Comparison of ENCODE assay signal across 9 cellular contexts in genomic region chr10:70656489-70656888, GRCh38. TPM values are rescaled to one million over a fixed set of nuclear protein-coding genes. Genes with fewer than 3 reads are reported as not detected.
DNase-seq lines count a peak whose midpoint lies in the region; ATAC-seq, FAIRE-seq and TF ChIP-seq lines count a peak whose summit lies in the region.
"Had no signal": no experiment of that assay in that cellular context is flagged by ENCODE, and none has a peak within 500 bp of the region (broad histone marks: within the 10 kb centered on the region; RNA-seq: fewer than 3 reads in every experiment).

No MANE protein-coding gene starts in this region.

- no peak overlapping the region for H3K4me3 ChIP-seq in astrocyte (ENCODE audit: insufficient read depth, low read depth, low read length)

- ATAC-seq in GM19438 (IDR thresholded peaks at IDR 0.05; ENCODE audit: low read depth, unreplicated experiment) = peak; percentile 88

- H3K36me3 ChIP-seq in astrocyte (ENCODE audit: insufficient read depth, low read length) = no peaks in the 10 kb centered on the region

- H3K36me3 Mint-ChIP-seq in astrocyte (ENCODE audit: low read depth, unreplicated experiment) (peaks cover 9% of the 10 kb centered on the region), glutamatergic neuron (ENCODE audit: unreplicated experiment) (peaks cover 21% of the 10 kb centered on the region)

- FAIRE-seq in astrocyte (lab: Jason Lieb, UNC) = peak; percentile 98

- H3K4me1 ChIP-seq in astrocyte (ENCODE audit: insufficient read depth, low read length) = peaks cover 36% of the 10 kb centered on the region

- no peak overlapping the region for H2AFZ ChIP-seq in astrocyte (ENCODE audit: low read depth, low read length)

- H3K4me1 Mint-ChIP-seq in astrocyte (ENCODE audit: low read depth, unreplicated experiment) (peaks cover 37% of the 10 kb centered on the region), glutamatergic neuron (ENCODE audit: low read depth, unreplicated experiment) (peaks cover 2% of the 10 kb centered on the region)

- no peaks in the 10 kb centered on the region for H4K20me1 ChIP-seq in astrocyte (ENCODE audit: insufficient read depth, low read length)

- peak overlapping the region; percentile 96 for H3K27ac Mint-ChIP-seq in astrocyte (ENCODE audit: unreplicated experiment)
- H3K27ac Mint-ChIP-seq in glutamatergic neuron (ENCODE audit: unreplicated experiment) = no peak overlapping the region

- H3K4me3 Mint-ChIP-seq in astrocyte (ENCODE audit: unreplicated experiment) = peak overlapping the region; percentile 6
- no peak overlapping the region for H3K4me3 Mint-ChIP-seq in glutamatergic neuron (ENCODE audit: unreplicated experiment)

- H3K9me3 Mint-ChIP-seq in astrocyte (ENCODE audit: unreplicated experiment) = peaks cover 17% of the 10 kb centered on the region
- H3K9me3 Mint-ChIP-seq in glutamatergic neuron (ENCODE audit: unreplicated experiment) = peaks cover 7% of the 10 kb centered on the region

- peaks cover 12% of the 10 kb centered on the region for H3K9me3 ChIP-seq in astrocyte (ENCODE audit: insufficient read depth, low read depth, low read length)

- H3K27me3 ChIP-seq in astrocyte (ENCODE audit: insufficient read depth, low read length) = no peaks in the 10 kb centered on the region

- TF ChIP-seq CTCF in astrocyte (IDR thresholded peaks at IDR 0.05; ENCODE audit: insufficient read depth, low read depth, low read length) = no peak
- no peak for TF ChIP-seq CTCF in glutamatergic neuron (IDR thresholded peaks at IDR 0.05; ENCODE audit: partially characterized antibody, unreplicated experiment)

- no peaks in the 10 kb centered on the region for H3K27me3 Mint-ChIP-seq in astrocyte (ENCODE audit: low read depth, unreplicated experiment)
- H3K27me3 Mint-ChIP-seq in glutamatergic neuron (ENCODE audit: unreplicated experiment) = peaks cover 7% of the 10 kb centered on the region

- peak overlapping the region; percentile 62 for H3K4me2 ChIP-seq in astrocyte (ENCODE audit: low read length)

- H3K79me2 ChIP-seq in astrocyte (ENCODE audit: insufficient read depth, low read length) = no peaks in the 10 kb centered on the region

- H3K9ac ChIP-seq in astrocyte (ENCODE audit: low read length) = peak overlapping the region; percentile 84

- DNase-seq in AG08395 (ENCODE audit: low spot score) (peak; percentile 95), LHCN-M2 (ENCODE audit: low read depth) (peak; percentile 99), astrocyte (ENCODE audit: low read depth) (peak; percentile 100), renal cortical epithelial cell (ENCODE audit: low read depth) (peak; percentile 98), NCI-H526 treated with DMSO at 0.1 percent for 48 hours (lab: John Stamatoyannopoulos, UW) (no peak), glutamatergic neuron (no peak), hippocampal formation (lab: John Stamatoyannopoulos, UW) (no peak)

- H3K27ac ChIP-seq in astrocyte (ENCODE audit: low read depth, low read length) = peak overlapping the region; percentile 98

RNA-seq across cellular contexts. Expression of gene ADAMTS14, which starts 15.8 kb away (rescaled TPM):
- total RNA-seq in LHCN-M2 (2014; rRNA removed) (2.4 and 2.7 TPM in 2 replicates), astrocyte (19.4 and 30.2 TPM in 2 replicates), renal cortical epithelial cell (1.9 and 3.6 TPM in 2 replicates), glutamatergic neuron (ENCODE audit: unreplicated experiment) (29.8 TPM)
- 2.5 TPM for polyA plus RNA-seq in LHCN-M2 (2012)
- total RNA-seq: dermis microvascular lymphatic vessel endothelial cell had no signal

RNA-seq across cellular contexts. Expression of gene PRF1, which starts 53.9 kb away (rescaled TPM):
- total RNA-seq in LHCN-M2 (2014; rRNA removed) (not detected in 2 replicates), astrocyte (0.14 and 0.16 TPM in 2 replicates), renal cortical epithelial cell (not detected in 2 replicates), glutamatergic neuron (ENCODE audit: unreplicated experiment) (2.6 TPM)
- polyA plus RNA-seq in LHCN-M2 (2012) = not detected
- total RNA-seq: dermis microvascular lymphatic vessel endothelial cell had no signal

Comparison
In these comparisons a context has a peak if more than half of its experiments do, and no peak if none do; other contexts are left out.
1. DNase-seq: peak in AG08395 (single experiment), LHCN-M2 (single experiment), astrocyte (single experiment) and renal cortical epithelial cell (single experiment); none in NCI-H526 treated with DMSO at 0.1 percent for 48 hours (single experiment), glutamatergic neuron (single experiment) and hippocampal formation (0 of 2).